In the genomic region with DNA sequence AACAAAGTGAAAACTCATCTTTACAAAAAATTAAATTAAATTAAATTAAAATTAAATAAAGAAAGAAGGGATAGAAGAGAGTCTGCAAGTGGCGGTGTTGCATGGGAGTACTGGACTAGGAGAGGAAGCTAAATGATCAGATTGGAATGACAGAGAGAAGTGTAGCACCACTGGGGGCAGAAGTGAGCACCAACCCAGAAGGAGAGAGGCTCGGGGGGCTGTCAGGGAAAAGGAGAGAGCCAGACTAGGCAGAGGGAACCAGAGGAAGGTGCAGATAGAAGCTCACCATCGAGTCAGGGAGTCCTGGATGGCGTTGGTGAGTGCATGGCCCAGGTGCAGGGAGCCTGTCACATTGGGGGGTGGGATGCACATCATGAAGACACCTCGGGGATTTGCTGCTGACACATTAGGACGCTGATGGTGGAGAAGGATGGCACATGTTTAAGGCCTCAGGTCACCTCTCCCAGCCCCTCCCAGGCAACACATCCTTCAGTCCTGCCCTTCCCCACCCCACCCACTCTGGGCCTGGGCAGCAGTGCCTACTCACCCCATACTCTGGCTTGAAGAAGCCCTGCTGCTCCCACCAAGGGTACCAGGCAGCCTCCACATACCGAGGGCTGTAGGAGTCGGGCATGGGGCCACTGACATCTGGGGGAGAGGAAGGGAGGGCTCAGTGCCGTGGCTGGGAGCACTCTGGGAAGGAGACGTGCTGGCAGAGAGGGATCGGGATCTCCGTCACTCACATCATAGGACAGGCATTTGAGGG, we compare ENCODE assay signal across 2 cellular contexts.
A peak's percentile ranks its signal among the peaks of the same experiment; 100 is the strongest.
TF ChIP-seq lines count a peak whose summit lies in the region.

No MANE protein-coding gene starts in this region.

TF ChIP-seq in Ishikawa, 13 proteins besides CTCF, POLR2A, EP300 and RAD21:
- TF ChIP-seq NFIC (IDR thresholded peaks at IDR 0.05) (no peak), TAF1 (IDR thresholded peaks at IDR 0.05; ENCODE audit: low read depth) (no peak)
- TF ChIP-seq, protein P1, sequence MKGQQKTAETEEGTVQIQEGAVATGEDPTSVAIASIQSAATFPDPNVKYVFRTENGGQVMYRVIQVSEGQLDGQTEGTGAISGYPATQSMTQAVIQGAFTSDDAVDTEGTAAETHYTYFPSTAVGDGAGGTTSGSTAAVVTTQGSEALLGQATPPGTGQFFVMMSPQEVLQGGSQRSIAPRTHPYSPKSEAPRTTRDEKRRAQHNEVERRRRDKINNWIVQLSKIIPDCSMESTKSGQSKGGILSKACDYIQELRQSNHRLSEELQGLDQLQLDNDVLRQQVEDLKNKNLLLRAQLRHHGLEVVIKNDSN (IDR thresholded peaks at IDR 0.05): no peak
- TF ChIP-seq, protein P2, sequence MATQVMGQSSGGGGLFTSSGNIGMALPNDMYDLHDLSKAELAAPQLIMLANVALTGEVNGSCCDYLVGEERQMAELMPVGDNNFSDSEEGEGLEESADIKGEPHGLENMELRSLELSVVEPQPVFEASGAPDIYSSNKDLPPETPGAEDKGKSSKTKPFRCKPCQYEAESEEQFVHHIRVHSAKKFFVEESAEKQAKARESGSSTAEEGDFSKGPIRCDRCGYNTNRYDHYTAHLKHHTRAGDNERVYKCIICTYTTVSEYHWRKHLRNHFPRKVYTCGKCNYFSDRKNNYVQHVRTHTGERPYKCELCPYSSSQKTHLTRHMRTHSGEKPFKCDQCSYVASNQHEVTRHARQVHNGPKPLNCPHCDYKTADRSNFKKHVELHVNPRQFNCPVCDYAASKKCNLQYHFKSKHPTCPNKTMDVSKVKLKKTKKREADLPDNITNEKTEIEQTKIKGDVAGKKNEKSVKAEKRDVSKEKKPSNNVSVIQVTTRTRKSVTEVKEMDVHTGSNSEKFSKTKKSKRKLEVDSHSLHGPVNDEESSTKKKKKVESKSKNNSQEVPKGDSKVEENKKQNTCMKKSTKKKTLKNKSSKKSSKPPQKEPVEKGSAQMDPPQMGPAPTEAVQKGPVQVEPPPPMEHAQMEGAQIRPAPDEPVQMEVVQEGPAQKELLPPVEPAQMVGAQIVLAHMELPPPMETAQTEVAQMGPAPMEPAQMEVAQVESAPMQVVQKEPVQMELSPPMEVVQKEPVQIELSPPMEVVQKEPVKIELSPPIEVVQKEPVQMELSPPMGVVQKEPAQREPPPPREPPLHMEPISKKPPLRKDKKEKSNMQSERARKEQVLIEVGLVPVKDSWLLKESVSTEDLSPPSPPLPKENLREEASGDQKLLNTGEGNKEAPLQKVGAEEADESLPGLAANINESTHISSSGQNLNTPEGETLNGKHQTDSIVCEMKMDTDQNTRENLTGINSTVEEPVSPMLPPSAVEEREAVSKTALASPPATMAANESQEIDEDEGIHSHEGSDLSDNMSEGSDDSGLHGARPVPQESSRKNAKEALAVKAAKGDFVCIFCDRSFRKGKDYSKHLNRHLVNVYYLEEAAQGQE (IDR thresholded peaks at IDR 0.05; ENCODE audit: low read depth): no peak

TF ChIP-seq in SK-N-SH, 30 proteins besides CTCF, POLR2A, EP300 and RAD21:
- no peak for TF ChIP-seq EZH2phosphoT487 (IDR thresholded peaks at IDR 0.05; ENCODE audit: borderline replicate concordance, low read depth)
- TF ChIP-seq RCOR1 (IDR thresholded peaks at IDR 0.05; ENCODE audit: low read length): no peak
- 0 out of 2 replicates have a peak, but pooled peaks have one; percentile 46 for TF ChIP-seq MXI1 (IDR thresholded peaks at IDR 0.05; ENCODE audit: low read depth, low read length)
- TF ChIP-seq, protein P3, sequence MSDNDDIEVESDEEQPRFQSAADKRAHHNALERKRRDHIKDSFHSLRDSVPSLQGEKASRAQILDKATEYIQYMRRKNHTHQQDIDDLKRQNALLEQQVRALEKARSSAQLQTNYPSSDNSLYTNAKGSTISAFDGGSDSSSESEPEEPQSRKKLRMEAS (IDR thresholded peaks at IDR 0.05; ENCODE audit: low read depth): no peak
- TF ChIP-seq FOXM1 (IDR thresholded peaks at IDR 0.05; ENCODE audit: low read depth): no peak
- TF ChIP-seq FOXJ3 (CRISPR knock-in tag; IDR thresholded peaks at IDR 0.05): no peak
- TF ChIP-seq NRF1 (IDR thresholded peaks at IDR 0.05; ENCODE audit: low read depth, low read length): no peak
- TF ChIP-seq, protein P4, sequence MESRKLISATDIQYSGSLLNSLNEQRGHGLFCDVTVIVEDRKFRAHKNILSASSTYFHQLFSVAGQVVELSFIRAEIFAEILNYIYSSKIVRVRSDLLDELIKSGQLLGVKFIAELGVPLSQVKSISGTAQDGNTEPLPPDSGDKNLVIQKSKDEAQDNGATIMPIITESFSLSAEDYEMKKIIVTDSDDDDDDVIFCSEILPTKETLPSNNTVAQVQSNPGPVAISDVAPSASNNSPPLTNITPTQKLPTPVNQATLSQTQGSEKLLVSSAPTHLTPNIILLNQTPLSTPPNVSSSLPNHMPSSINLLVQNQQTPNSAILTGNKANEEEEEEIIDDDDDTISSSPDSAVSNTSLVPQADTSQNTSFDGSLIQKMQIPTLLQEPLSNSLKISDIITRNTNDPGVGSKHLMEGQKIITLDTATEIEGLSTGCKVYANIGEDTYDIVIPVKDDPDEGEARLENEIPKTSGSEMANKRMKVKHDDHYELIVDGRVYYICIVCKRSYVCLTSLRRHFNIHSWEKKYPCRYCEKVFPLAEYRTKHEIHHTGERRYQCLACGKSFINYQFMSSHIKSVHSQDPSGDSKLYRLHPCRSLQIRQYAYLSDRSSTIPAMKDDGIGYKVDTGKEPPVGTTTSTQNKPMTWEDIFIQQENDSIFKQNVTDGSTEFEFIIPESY (IDR thresholded peaks at IDR 0.05; ENCODE audit: borderline replicate concordance, low read depth): no peak
- no peak for TF ChIP-seq YY1 (IDR thresholded peaks at IDR 0.05; ENCODE audit: low read depth)
- TF ChIP-seq RFX5 (IDR thresholded peaks at IDR 0.05; ENCODE audit: low read length): no peak
- TF ChIP-seq RXRA (IDR thresholded peaks at IDR 0.05; ENCODE audit: borderline replicate concordance, low read depth): no peak
- peak; percentile 26; the same call in 1 of the 2 replicates for TF ChIP-seq SMC3 (IDR thresholded peaks at IDR 0.05; ENCODE audit: low read depth, low read length)
TF ChIP-seq in SK-N-SH: peak in this region for 2.
